Comparison of ENCODE assay signal across 1 cellular context in the genomic region with DNA sequence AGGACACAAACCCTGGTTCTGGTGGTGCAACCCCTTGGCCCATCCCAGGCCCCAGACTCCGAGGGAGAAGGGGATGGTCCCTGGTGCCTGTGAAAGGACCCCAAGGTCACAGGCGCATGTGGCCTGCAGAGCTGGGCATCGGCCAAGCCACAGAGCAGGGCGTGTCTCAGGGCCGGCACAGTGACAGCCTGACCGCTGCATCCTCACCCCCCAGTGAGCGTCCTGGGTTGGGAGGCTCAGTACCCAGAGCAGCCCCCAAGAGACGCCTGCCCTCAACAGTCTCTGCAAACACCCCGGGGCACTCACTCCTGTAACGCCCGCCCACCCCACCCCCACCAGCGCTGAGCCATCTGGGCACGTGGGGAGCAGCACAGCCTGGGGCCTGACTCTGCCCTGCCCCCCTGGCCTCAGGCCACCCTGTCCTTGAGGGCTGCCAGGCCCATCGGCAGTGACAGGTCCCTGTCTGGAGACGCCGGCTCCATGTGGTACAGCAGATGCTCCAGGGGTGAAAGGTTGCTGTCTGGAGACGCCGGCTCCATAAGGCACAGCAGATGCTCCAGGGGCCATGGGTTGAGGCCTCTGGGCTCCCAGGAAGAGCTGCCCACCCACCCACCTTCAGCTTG.
TF ChIP-seq lines count a peak whose summit lies in the region.

No MANE protein-coding gene starts in this region.

TF ChIP-seq in HepG2, 621 proteins besides CTCF, POLR2A, EP300 and RAD21:
- no peak for TF ChIP-seq ZNF234 (CRISPR knock-in tag; conservative IDR thresholded peaks at IDR 0.05)
- TF ChIP-seq SIN3B (IDR thresholded peaks at IDR 0.05; ENCODE audit: low read length) = no peak
